25 cellular contexts compared by ENCODE assay signal in genomic region chr4:84563002-84563401, GRCh38. TPM values are rescaled to one million over a fixed set of nuclear protein-coding genes. Genes with fewer than 3 reads are reported as not detected.
"Had no signal": no experiment of that assay in that cellular context is flagged by ENCODE, and none has a peak within 500 bp of the region (broad histone marks: within the 10 kb centered on the region; RNA-seq: fewer than 3 reads in every experiment).

No MANE protein-coding gene starts in this region.

- H3K9me3 ChIP-seq: heart left ventricle, thoracic aorta had no signal

- ATAC-seq: esophagus mucosa, heart left ventricle, left cardiac atrium, right cardiac atrium, T-cell had no signal

- H3K4me1 Mint-ChIP-seq: central memory CD8-positive, alpha-beta T cell; memory B cell; T-cell had no signal

- H3K27ac ChIP-seq: heart left ventricle, parathyroid adenoma, thoracic aorta, WERI-Rb-1 had no signal

- H3K36me3 ChIP-seq: heart left ventricle, thoracic aorta, WERI-Rb-1 had no signal

- FAIRE-seq: astrocyte, colon, TTC549 had no signal

- H3K4me3 Mint-ChIP-seq: activated naive CD8-positive, alpha-beta T cell; central memory CD8-positive, alpha-beta T cell; memory B cell; T-cell had no signal

- H3K9me3 Mint-ChIP-seq: activated T-helper 2 cell treated with anti-CD3 and anti-CD28 coated beads, Interferon-gamma antibody, Interleukin-2, Interleukin-4, amounts not matched to agents 10 μg/mL and 5 μg/mL and 100 μg/mL, durations not matched to agents 14 hours and 24 hours and 36 hours; central memory CD8-positive, alpha-beta T cell; memory B cell; T-cell had no signal

- H3K4me1 ChIP-seq: heart left ventricle, parathyroid adenoma had no signal

- H3K9ac ChIP-seq: parathyroid adenoma had no signal

- H3K36me3 Mint-ChIP-seq: activated naive CD8-positive, alpha-beta T cell; memory B cell; T-cell had no signal

- H3K79me2 ChIP-seq: parathyroid adenoma had no signal

- H3K27me3 Mint-ChIP-seq: central memory CD8-positive, alpha-beta T cell had no signal

- H2AFZ ChIP-seq: parathyroid adenoma had no signal

- H3K4me3 ChIP-seq: heart left ventricle, thoracic aorta had no signal

- DNase-seq: activated CD4-positive, alpha-beta T cell treated with anti-CD3 and anti-CD28 coated beads for 1 hour; activated CD4-positive, alpha-beta T cell treated with anti-CD3 and anti-CD28 coated beads, Interleukin-2, amount 50 U/mL, for 1 hour; activated naive CD4-positive, alpha-beta T cell; activated T-cell treated with anti-CD3 and anti-CD28 coated beads, Interleukin-2, amount 50 U/mL, for 1 hour; effector memory CD4-positive, alpha-beta T cell; heart left ventricle; islet precursor cell; left cardiac atrium; nucleus accumbens; right cardiac atrium; stimulated activated CD4-positive, alpha-beta T cell treated with anti-CD3 and anti-CD28 coated beads, Interleukin-1b, Interleukin-23, amount 100 ng/mL, for 48 hours; T-cell; WERI-Rb-1 had no signal

RNA-seq across cellular contexts. Expression of gene CDS1, which starts 19.9 kb away (rescaled TPM):
- total RNA-seq: activated T-helper 2 cell treated with anti-CD3 and anti-CD28 coated beads, Interferon-gamma antibody, Interleukin-2, Interleukin-4, amounts not matched to agents 10 μg/mL and 5 μg/mL and 100 μg/mL, durations not matched to agents 14 hours and 24 hours and 36 hours; dermis microvascular lymphatic vessel endothelial cell; pulmonary artery endothelial cell had no signal
